Comparison of ENCODE assay signal across 8 cellular contexts in the genomic region with DNA sequence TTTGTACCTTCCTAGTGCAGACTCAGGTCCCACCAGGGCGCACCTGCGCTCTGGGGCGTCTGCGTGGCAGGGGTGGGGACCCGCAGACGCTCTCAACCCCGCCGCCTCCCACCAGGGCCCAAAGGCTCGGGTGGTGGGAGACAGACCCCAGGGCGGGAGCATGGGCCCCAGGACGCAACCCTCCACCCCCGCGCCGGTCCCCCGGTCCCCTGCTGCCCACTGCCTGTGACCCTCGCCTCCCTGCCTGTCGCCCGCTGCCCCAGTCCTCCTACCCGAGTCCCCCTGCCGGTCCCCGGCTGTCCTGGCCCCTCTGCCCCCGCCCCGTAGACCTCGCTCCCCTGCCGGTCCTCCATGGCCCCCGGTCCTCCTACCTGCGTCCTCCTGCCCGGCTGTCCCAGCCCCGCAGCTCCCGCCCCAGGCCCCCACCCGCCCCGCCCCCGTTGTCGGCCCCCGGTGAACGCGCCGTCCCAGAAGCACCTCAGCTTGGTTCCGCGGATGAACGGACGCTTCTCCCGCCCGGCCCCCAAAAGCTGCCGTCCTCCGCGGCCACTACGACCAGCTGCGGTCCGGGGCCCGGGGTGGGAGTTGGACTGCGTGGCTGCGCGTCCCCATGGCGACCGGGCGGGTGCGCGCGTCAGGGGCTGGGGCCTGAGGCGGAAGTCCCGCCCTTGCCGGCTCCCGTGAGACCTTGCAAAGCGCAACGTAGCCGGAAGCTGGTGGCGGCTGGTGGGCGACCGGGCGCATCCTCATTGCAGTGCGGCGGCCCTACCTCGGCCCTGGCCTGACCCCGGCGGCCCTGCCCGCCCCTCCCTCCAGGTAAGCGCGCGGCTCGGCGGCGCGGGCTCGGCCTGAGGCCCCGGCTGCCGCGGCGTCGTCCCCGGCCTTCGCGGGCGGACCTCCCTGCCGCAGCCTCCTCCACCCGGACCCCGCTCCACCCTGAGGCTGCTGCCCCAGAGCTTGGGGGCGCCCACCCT. TPM values are rescaled to one million over a fixed set of nuclear protein-coding genes. Genes with fewer than 3 reads are reported as not detected.
DNase-seq lines count a peak whose midpoint lies in the region; ATAC-seq, FAIRE-seq and TF ChIP-seq lines count a peak whose summit lies in the region.

TSS of gene ARFGAP1 (plus strand) at position 709 of the 974 bp plus-strand sequence. CDS start 2,768 bp downstream, outside the sequence.

- H3K9me3 ChIP-seq in T-helper 17 cell (ENCODE audit: control insufficient read depth, low read length, poor library complexity, severe bottlenecking) (no peaks in the 10 kb centered on the region), right atrium auricular region (no peaks in the 10 kb centered on the region)

- peak; percentile 67 for DNase-seq in NCI-H146 treated with DMSO at 0.1 percent for 48 hours (lab: John Stamatoyannopoulos, UW; ENCODE audit: unreplicated experiment)
- peak; percentile 79 to 84 (median 79) for DNase-seq in T-helper 17 cell
- DNase-seq in amygdala (lab: John Stamatoyannopoulos, UW): peak in 55 of 56 donors; percentile 26 to 95 (median 78)
- DNase-seq in right atrium auricular region (ENCODE audit: low spot score): peak; percentile 88
- DNase-seq in pulmonary artery endothelial cell (ENCODE audit: low read depth, low spot score): peak; percentile 57
- DNase-seq in urothelium cell line (ENCODE audit: low spot score): peak; percentile 100

- peaks cover 0 to 23% of the 10 kb centered on the region in 2 donors for H3K4me1 ChIP-seq in right atrium auricular region

- ATAC-seq in HG02840 (IDR thresholded peaks at IDR 0.05; ENCODE audit: low FRiP score, unreplicated experiment) (peak; percentile 76), T-helper 17 cell (peak; percentile 96)

- TF ChIP-seq CTCF in GM12875 (IDR thresholded peaks at IDR 0.05; ENCODE audit: borderline replicate concordance, insufficient read depth, low read depth, low read length): no peak
- no peak for TF ChIP-seq CTCF in right atrium auricular region (IDR thresholded peaks at IDR 0.05)

- no peaks in the 10 kb centered on the region for H3K27me3 Mint-ChIP-seq in T-helper 17 cell

- H3K36me3 ChIP-seq in right atrium auricular region: peaks cover 13% of the 10 kb centered on the region

- H3K4me1 Mint-ChIP-seq in T-helper 17 cell: peaks cover 23% of the 10 kb centered on the region

- H3K27ac Mint-ChIP-seq in T-helper 17 cell: peak within 1 kb of the TSS; percentile 62

- H3K4me3 ChIP-seq in GM12875 (ENCODE audit: low read depth, low read length) (peak within 1 kb of the TSS; percentile 59), right atrium auricular region (peak within 1 kb of the TSS; percentile 75 to 97)

- no peaks in the 10 kb centered on the region for H3K27me3 ChIP-seq in right atrium auricular region

- peak; percentile 100 for FAIRE-seq in urothelium cell line (lab: Jason Lieb, UNC)

- no peaks in the 10 kb centered on the region for H3K36me3 Mint-ChIP-seq in T-helper 17 cell (ENCODE audit: low read depth)

- peak within 1 kb of the TSS; percentile 62 to 69 for H3K27ac ChIP-seq in right atrium auricular region

- peak within 1 kb of the TSS; percentile 94 for H3K4me3 Mint-ChIP-seq in T-helper 17 cell

RNA-seq across cellular contexts. Expression of gene ARFGAP1, which starts in this region (rescaled TPM):
- total RNA-seq in T-helper 17 cell (100 to 1,000 TPM; 108 to 128 TPM), right atrium auricular region (10 to 100 TPM; 19.1 to 20.7 TPM), pulmonary artery endothelial cell (52.6 and 54.5 TPM in 2 replicates)

Comparison
In these comparisons a context has a peak if more than half of its experiments do, and no peak if none do; other contexts are left out.
1. Peak in every context shown above with its lines: DNase-seq, ATAC-seq, H3K4me3 ChIP-seq and H3K27ac ChIP-seq.